In the genomic region with DNA sequence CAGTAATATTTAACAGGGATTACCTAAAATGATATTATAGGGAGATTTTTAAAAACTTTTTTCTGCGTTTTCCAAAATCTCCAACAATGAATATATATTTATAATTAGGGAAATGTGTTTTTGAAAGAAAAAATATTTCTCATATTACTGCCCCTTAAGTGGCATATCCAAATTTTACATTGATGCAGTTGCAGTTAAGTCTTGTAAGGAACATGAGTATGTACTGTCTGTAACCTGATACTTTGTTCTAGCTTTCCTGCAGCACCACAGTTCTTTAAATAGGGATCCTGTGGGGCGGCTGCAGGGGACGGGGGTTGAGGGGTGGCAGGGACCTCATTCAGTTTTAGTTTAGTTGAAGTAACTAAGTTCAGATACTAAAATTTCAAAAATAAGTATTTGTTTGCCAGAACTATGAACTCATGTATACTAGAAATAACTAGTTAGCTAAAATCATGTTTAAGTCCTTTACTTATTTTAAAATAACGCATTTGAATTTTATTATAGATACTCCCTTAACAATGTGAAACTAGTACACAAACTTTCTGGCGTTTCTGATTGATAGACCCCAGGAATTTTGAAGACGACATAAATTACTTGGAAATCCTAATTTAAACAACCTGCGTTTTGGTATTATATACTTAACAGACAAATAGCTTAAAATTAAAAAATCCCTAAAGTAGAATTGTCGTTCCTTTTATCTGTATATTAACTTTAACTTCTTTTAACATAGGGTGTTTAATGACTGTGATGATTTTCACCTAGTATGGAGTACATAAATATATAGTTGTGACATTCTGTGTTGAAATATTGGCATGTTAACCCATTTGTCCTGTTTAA, we compare ENCODE assay signal across 1 cellular context.
TF ChIP-seq lines count a peak whose summit lies in the region.

No MANE protein-coding gene starts in this region.

TF ChIP-seq in WTC11, 78 proteins besides CTCF, POLR2A, EP300 and RAD21 (continued from another document and continues in another):
- TF ChIP-seq RELA (CRISPR knock-in tag; IDR thresholded peaks at IDR 0.05; ENCODE audit: borderline replicate concordance) = no peak
- TF ChIP-seq SOX15 (CRISPR knock-in tag; IDR thresholded peaks at IDR 0.05) = peak; percentile 89
- TF ChIP-seq, protein P1, sequence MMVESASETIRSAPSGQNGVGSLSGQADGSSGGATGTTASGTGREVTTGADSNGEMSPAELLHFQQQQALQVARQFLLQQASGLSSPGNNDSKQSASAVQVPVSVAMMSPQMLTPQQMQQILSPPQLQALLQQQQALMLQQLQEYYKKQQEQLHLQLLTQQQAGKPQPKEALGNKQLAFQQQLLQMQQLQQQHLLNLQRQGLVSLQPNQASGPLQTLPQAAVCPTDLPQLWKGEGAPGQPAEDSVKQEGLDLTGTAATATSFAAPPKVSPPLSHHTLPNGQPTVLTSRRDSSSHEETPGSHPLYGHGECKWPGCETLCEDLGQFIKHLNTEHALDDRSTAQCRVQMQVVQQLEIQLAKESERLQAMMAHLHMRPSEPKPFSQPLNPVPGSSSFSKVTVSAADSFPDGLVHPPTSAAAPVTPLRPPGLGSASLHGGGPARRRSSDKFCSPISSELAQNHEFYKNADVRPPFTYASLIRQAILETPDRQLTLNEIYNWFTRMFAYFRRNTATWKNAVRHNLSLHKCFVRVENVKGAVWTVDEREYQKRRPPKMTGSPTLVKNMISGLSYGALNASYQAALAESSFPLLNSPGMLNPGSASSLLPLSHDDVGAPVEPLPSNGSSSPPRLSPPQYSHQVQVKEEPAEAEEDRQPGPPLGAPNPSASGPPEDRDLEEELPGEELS (CRISPR knock-in tag; IDR thresholded peaks at IDR 0.05) = no peak
- TF ChIP-seq, protein P2, sequence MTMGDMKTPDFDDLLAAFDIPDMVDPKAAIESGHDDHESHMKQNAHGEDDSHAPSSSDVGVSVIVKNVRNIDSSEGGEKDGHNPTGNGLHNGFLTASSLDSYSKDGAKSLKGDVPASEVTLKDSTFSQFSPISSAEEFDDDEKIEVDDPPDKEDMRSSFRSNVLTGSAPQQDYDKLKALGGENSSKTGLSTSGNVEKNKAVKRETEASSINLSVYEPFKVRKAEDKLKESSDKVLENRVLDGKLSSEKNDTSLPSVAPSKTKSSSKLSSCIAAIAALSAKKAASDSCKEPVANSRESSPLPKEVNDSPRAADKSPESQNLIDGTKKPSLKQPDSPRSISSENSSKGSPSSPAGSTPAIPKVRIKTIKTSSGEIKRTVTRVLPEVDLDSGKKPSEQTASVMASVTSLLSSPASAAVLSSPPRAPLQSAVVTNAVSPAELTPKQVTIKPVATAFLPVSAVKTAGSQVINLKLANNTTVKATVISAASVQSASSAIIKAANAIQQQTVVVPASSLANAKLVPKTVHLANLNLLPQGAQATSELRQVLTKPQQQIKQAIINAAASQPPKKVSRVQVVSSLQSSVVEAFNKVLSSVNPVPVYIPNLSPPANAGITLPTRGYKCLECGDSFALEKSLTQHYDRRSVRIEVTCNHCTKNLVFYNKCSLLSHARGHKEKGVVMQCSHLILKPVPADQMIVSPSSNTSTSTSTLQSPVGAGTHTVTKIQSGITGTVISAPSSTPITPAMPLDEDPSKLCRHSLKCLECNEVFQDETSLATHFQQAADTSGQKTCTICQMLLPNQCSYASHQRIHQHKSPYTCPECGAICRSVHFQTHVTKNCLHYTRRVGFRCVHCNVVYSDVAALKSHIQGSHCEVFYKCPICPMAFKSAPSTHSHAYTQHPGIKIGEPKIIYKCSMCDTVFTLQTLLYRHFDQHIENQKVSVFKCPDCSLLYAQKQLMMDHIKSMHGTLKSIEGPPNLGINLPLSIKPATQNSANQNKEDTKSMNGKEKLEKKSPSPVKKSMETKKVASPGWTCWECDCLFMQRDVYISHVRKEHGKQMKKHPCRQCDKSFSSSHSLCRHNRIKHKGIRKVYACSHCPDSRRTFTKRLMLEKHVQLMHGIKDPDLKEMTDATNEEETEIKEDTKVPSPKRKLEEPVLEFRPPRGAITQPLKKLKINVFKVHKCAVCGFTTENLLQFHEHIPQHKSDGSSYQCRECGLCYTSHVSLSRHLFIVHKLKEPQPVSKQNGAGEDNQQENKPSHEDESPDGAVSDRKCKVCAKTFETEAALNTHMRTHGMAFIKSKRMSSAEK (CRISPR knock-in tag; IDR thresholded peaks at IDR 0.05; ENCODE audit: borderline replicate concordance) = peak; percentile 99
- TF ChIP-seq, protein P3, sequence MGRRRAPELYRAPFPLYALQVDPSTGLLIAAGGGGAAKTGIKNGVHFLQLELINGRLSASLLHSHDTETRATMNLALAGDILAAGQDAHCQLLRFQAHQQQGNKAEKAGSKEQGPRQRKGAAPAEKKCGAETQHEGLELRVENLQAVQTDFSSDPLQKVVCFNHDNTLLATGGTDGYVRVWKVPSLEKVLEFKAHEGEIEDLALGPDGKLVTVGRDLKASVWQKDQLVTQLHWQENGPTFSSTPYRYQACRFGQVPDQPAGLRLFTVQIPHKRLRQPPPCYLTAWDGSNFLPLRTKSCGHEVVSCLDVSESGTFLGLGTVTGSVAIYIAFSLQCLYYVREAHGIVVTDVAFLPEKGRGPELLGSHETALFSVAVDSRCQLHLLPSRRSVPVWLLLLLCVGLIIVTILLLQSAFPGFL (CRISPR knock-in tag; IDR thresholded peaks at IDR 0.05; ENCODE audit: borderline replicate concordance) = no peak
- TF ChIP-seq, protein P4, sequence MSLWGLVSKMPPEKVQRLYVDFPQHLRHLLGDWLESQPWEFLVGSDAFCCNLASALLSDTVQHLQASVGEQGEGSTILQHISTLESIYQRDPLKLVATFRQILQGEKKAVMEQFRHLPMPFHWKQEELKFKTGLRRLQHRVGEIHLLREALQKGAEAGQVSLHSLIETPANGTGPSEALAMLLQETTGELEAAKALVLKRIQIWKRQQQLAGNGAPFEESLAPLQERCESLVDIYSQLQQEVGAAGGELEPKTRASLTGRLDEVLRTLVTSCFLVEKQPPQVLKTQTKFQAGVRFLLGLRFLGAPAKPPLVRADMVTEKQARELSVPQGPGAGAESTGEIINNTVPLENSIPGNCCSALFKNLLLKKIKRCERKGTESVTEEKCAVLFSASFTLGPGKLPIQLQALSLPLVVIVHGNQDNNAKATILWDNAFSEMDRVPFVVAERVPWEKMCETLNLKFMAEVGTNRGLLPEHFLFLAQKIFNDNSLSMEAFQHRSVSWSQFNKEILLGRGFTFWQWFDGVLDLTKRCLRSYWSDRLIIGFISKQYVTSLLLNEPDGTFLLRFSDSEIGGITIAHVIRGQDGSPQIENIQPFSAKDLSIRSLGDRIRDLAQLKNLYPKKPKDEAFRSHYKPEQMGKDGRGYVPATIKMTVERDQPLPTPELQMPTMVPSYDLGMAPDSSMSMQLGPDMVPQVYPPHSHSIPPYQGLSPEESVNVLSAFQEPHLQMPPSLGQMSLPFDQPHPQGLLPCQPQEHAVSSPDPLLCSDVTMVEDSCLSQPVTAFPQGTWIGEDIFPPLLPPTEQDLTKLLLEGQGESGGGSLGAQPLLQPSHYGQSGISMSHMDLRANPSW (CRISPR knock-in tag; conservative IDR thresholded peaks at IDR 0.05; ENCODE audit: low read depth) = no peak
- no peak for TF ChIP-seq CBFB (CRISPR knock-in tag; IDR thresholded peaks at IDR 0.05; ENCODE audit: low read depth)
- TF ChIP-seq, protein P5, sequence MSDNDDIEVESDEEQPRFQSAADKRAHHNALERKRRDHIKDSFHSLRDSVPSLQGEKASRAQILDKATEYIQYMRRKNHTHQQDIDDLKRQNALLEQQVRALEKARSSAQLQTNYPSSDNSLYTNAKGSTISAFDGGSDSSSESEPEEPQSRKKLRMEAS (CRISPR knock-in tag; IDR thresholded peaks at IDR 0.05) = no peak
- peak; percentile 78; the same call in 1 of the 2 replicates for TF ChIP-seq OVOL2 (CRISPR knock-in tag; IDR thresholded peaks at IDR 0.05; ENCODE audit: borderline replicate concordance)
- no peak for TF ChIP-seq ZNF232 (CRISPR knock-in tag; IDR thresholded peaks at IDR 0.05)
- TF ChIP-seq, protein P6, sequence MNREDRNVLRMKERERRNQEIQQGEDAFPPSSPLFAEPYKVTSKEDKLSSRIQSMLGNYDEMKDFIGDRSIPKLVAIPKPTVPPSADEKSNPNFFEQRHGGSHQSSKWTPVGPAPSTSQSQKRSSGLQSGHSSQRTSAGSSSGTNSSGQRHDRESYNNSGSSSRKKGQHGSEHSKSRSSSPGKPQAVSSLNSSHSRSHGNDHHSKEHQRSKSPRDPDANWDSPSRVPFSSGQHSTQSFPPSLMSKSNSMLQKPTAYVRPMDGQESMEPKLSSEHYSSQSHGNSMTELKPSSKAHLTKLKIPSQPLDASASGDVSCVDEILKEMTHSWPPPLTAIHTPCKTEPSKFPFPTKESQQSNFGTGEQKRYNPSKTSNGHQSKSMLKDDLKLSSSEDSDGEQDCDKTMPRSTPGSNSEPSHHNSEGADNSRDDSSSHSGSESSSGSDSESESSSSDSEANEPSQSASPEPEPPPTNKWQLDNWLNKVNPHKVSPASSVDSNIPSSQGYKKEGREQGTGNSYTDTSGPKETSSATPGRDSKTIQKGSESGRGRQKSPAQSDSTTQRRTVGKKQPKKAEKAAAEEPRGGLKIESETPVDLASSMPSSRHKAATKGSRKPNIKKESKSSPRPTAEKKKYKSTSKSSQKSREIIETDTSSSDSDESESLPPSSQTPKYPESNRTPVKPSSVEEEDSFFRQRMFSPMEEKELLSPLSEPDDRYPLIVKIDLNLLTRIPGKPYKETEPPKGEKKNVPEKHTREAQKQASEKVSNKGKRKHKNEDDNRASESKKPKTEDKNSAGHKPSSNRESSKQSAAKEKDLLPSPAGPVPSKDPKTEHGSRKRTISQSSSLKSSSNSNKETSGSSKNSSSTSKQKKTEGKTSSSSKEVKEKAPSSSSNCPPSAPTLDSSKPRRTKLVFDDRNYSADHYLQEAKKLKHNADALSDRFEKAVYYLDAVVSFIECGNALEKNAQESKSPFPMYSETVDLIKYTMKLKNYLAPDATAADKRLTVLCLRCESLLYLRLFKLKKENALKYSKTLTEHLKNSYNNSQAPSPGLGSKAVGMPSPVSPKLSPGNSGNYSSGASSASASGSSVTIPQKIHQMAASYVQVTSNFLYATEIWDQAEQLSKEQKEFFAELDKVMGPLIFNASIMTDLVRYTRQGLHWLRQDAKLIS (CRISPR knock-in tag; IDR thresholded peaks at IDR 0.05; ENCODE audit: borderline replicate concordance) = no peak
- TF ChIP-seq ZNF263 (CRISPR knock-in tag; IDR thresholded peaks at IDR 0.05; ENCODE audit: low read depth) = no peak
- TF ChIP-seq, protein P7, sequence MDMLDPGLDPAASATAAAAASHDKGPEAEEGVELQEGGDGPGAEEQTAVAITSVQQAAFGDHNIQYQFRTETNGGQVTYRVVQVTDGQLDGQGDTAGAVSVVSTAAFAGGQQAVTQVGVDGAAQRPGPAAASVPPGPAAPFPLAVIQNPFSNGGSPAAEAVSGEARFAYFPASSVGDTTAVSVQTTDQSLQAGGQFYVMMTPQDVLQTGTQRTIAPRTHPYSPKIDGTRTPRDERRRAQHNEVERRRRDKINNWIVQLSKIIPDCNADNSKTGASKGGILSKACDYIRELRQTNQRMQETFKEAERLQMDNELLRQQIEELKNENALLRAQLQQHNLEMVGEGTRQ (CRISPR knock-in tag; IDR thresholded peaks at IDR 0.05) = no peak
- TF ChIP-seq ZNF423 (CRISPR knock-in tag; IDR thresholded peaks at IDR 0.05) = 0 out of 2 replicates have a peak, but pooled peaks have one; percentile 4
- TF ChIP-seq, protein P8, sequence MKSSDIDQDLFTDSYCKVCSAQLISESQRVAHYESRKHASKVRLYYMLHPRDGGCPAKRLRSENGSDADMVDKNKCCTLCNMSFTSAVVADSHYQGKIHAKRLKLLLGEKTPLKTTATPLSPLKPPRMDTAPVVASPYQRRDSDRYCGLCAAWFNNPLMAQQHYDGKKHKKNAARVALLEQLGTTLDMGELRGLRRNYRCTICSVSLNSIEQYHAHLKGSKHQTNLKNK (CRISPR knock-in tag; IDR thresholded peaks at IDR 0.05) = 0 out of 2 replicates have a peak, but pooled peaks have one; percentile 43
- TF ChIP-seq, protein P9, sequence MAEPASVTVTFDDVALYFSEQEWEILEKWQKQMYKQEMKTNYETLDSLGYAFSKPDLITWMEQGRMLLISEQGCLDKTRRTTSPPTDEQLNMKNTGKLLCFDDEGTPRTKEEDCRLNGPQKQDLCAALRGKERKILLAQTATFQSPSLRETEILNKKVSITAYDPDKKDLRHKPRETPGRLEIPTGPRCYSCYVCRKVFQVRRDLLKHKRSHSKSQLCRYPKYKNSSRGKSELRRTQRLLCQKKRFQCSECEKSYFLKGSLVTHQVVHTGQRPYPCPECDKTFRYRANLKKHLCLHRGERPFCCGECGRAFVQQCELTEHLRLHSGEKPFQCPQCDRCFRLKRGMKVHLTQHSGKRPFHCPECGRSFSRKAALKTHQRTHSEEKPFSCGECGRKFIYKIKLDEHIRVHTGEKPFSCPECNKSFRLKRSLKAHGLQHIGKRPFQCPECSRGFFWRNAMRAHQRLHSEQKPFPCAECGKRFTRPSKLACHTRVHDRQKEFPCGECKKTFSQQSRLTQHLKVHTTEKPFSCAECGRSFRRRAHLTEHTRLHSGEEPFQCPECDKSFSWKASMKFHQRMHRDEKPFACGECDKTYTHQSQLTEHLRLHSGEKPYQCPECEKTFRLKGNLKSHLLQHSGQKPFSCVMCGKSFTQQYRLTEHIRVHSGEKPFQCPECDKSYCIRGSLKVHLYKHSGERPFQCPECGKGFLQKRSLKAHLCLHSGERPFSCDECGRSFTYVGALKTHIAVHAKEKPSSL (CRISPR knock-in tag; conservative IDR thresholded peaks at IDR 0.05) = peak; percentile 99
- no peak for TF ChIP-seq SP1 (CRISPR knock-in tag; conservative IDR thresholded peaks at IDR 0.05)
- no peak for TF ChIP-seq GABPB1 (CRISPR knock-in tag; IDR thresholded peaks at IDR 0.05)
- TF ChIP-seq, protein P10, sequence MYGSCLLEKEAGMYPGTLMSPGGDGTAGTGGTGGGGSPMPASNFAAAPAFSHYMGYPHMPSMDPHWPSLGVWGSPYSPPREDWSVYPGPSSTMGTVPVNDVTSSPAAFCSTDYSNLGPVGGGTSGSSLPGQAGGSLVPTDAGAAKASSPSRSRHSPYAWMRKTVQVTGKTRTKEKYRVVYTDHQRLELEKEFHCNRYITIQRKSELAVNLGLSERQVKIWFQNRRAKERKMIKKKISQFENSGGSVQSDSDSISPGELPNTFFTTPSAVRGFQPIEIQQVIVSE (CRISPR knock-in tag; IDR thresholded peaks at IDR 0.05; ENCODE audit: borderline replicate concordance) = peak; percentile 98
- TF ChIP-seq, protein P11, sequence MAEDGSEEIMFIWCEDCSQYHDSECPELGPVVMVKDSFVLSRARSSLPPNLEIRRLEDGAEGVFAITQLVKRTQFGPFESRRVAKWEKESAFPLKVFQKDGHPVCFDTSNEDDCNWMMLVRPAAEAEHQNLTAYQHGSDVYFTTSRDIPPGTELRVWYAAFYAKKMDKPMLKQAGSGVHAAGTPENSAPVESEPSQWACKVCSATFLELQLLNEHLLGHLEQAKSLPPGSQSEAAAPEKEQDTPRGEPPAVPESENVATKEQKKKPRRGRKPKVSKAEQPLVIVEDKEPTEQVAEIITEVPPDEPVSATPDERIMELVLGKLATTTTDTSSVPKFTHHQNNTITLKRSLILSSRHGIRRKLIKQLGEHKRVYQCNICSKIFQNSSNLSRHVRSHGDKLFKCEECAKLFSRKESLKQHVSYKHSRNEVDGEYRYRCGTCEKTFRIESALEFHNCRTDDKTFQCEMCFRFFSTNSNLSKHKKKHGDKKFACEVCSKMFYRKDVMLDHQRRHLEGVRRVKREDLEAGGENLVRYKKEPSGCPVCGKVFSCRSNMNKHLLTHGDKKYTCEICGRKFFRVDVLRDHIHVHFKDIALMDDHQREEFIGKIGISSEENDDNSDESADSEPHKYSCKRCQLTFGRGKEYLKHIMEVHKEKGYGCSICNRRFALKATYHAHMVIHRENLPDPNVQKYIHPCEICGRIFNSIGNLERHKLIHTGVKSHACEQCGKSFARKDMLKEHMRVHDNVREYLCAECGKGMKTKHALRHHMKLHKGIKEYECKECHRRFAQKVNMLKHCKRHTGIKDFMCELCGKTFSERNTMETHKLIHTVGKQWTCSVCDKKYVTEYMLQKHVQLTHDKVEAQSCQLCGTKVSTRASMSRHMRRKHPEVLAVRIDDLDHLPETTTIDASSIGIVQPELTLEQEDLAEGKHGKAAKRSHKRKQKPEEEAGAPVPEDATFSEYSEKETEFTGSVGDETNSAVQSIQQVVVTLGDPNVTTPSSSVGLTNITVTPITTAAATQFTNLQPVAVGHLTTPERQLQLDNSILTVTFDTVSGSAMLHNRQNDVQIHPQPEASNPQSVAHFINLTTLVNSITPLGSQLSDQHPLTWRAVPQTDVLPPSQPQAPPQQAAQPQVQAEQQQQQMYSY (CRISPR knock-in tag; IDR thresholded peaks at IDR 0.05) = no peak
- TF ChIP-seq ZNF396 (CRISPR knock-in tag; IDR thresholded peaks at IDR 0.05; ENCODE audit: borderline replicate concordance) = no peak
